Comparison of ENCODE assay signal across 17 cellular contexts in genomic region chr9:109913461-109913810, GRCh38.
DNase-seq lines count a peak whose midpoint lies in the region; ATAC-seq and TF ChIP-seq lines count a peak whose summit lies in the region.
"Had no signal": no experiment of that assay in that cellular context is flagged by ENCODE, and none has a peak within 500 bp of the region (broad histone marks: within the 10 kb centered on the region; RNA-seq: fewer than 3 reads in every experiment).

No MANE protein-coding gene starts in this region.

- POLR2A ChIA-PET in PC-3 (lab: Charles Lee; ENCODE audit: unreplicated experiment) (no interaction called here), RWPE1 (lab: Yijun Ruan, JAX; ENCODE audit: low non-redundant PET) (no interaction called here)

- no peaks in the 10 kb centered on the region for H3K9me3 ChIP-seq in DOHH2 (ENCODE audit: control insufficient read depth, insufficient read depth, low read length)
- no peaks in the 10 kb centered on the region for H3K9me3 ChIP-seq in PC-3 (ENCODE audit: low read length)
- H3K9me3 ChIP-seq in esophagus squamous epithelium: no peaks in the 10 kb centered on the region
- no peaks in the 10 kb centered on the region for H3K9me3 ChIP-seq in smooth muscle cell (replicated peaks; ENCODE audit: low read depth)

- TF ChIP-seq POLR2A in esophagus squamous epithelium (IDR thresholded peaks at IDR 0.05): no peak

- H4K20me1 ChIP-seq in DOHH2 (ENCODE audit: control insufficient read depth, insufficient read depth, low read depth, low read length): no peaks in the 10 kb centered on the region
- H4K20me1 ChIP-seq in PC-3 (ENCODE audit: low read length): no peaks in the 10 kb centered on the region
- H4K20me1 ChIP-seq in smooth muscle cell (ENCODE audit: low read depth): peaks cover 23% of the 10 kb centered on the region

- H3K4me1 ChIP-seq in DOHH2 (ENCODE audit: control insufficient read depth, low read length) (peaks cover 99% of the 10 kb centered on the region), PC-3 (ENCODE audit: insufficient read depth, low read length) (peaks cover 40% of the 10 kb centered on the region), esophagus squamous epithelium (peaks cover 3 to 53% (median 18%) of the 10 kb centered on the region in 3 donors), smooth muscle cell (ENCODE audit: low read depth) (no peaks in the 10 kb centered on the region)

- CTCF ChIA-PET in PC-3 (lab: Charles Lee) (interaction anchor here (0.6 kb wide), 1 partner anchor 59 kb away, joined by 3 read pairs; no protein-coding TSS in a partner anchor), RWPE1 (lab: Yijun Ruan, JAX) (interaction anchor here (0.6 to 1.1 kb wide), 2 partner anchors 32 to 285 kb away, joined by 3 to 4 read pairs; no protein-coding TSS in a partner anchor)

- TF ChIP-seq CTCF in DOHH2 (IDR thresholded peaks at IDR 0.05; ENCODE audit: low read depth, low read length, poor library complexity, severe bottlenecking): no peak
- TF ChIP-seq CTCF in PC-3 (conservative IDR thresholded peaks at IDR 0.05; ENCODE audit: low read depth, low read length): no peak
- TF ChIP-seq CTCF in esophagus squamous epithelium (IDR thresholded peaks at IDR 0.05): no peak
- TF ChIP-seq CTCF in smooth muscle cell (IDR thresholded peaks at IDR 0.05; ENCODE audit: borderline replicate concordance, insufficient read depth, poor library complexity, severe bottlenecking): no peak
- TF ChIP-seq CTCF in RWPE1 (conservative IDR thresholded peaks at IDR 0.05; ENCODE audit: low read depth): no peak

- H3K27me3 ChIP-seq in DOHH2 (ENCODE audit: control insufficient read depth, low read length) (no peaks in the 10 kb centered on the region), PC-3 (ENCODE audit: low read length) (no peaks in the 10 kb centered on the region), esophagus squamous epithelium (no peaks in the 10 kb centered on the region), smooth muscle cell (ENCODE audit: low read depth) (no peaks in the 10 kb centered on the region)

- no peak for DNase-seq in PC-3
- DNase-seq in esophagus squamous epithelium (lab: John Stamatoyannopoulos, UW): no peak
- no peak for DNase-seq in smooth muscle cell (lab: John Stamatoyannopoulos, UW; ENCODE audit: unreplicated experiment)
- no peak for DNase-seq in GDM1 (lab: John Stamatoyannopoulos, UW)
- DNase-seq in NOMO-1 treated with DMSO at 0.1 percent for 48 hours (lab: John Stamatoyannopoulos, UW; ENCODE audit: unreplicated experiment): no peak
- no peak for DNase-seq in RWPE1 (ENCODE audit: low spot score)
- no peak for DNase-seq in NCI-H1694 treated with DMSO at 0.1 percent for 48 hours (lab: John Stamatoyannopoulos, UW)
- DNase-seq: activated CD4-positive, alpha-beta memory T cell treated with anti-CD3 and anti-CD28 coated beads, Interleukin-2, amount 10 ng/mL, durations not matched to agents 7 days and 5 days; activated T-cell treated with anti-CD3 and anti-CD28 coated beads, Interleukin-2, amount 50 U/mL, for 4 hours; central memory CD4-positive, alpha-beta T cell; DMS 273 treated with DMSO at 0.1 percent for 48 hours; effector CD4-positive, alpha-beta T cell; KBM-7; NCI-H1092 treated with DMSO at 0.1 percent for 48 hours; NCI-H2171; stimulated activated CD4-positive, alpha-beta T cell treated with anti-CD3 and anti-CD28 coated beads, Interleukin-4, amount 100 ng/mL, for 1 hour had no signal

- no peak overlapping the region for H2AFZ ChIP-seq in PC-3 (ENCODE audit: low read length)
- no peak overlapping the region for H2AFZ ChIP-seq in smooth muscle cell (ENCODE audit: low read depth)

- H3F3A ChIP-seq in DOHH2 (ENCODE audit: control insufficient read depth, insufficient read depth) (peaks cover 72% of the 10 kb centered on the region), PC-3 (ENCODE audit: low read length, unreplicated experiment) (no peaks in the 10 kb centered on the region), smooth muscle cell (ENCODE audit: low read depth) (no peaks in the 10 kb centered on the region)

- H3K4me3 ChIP-seq in DOHH2 (ENCODE audit: low read length) (peak overlapping the region; percentile 62), PC-3 (ENCODE audit: low read length) (no peak overlapping the region), esophagus squamous epithelium (no peak overlapping the region), smooth muscle cell (no peak overlapping the region)

- H3K4me2 ChIP-seq in DOHH2 (ENCODE audit: low read length) (peak overlapping the region; percentile 62), PC-3 (ENCODE audit: low read length) (no peak overlapping the region), smooth muscle cell (no peak overlapping the region)

- H3K36me3 ChIP-seq in DOHH2 (ENCODE audit: control insufficient read depth, low read length): peaks cover 13% of the 10 kb centered on the region
- H3K36me3 ChIP-seq in PC-3 (ENCODE audit: low read depth, low read length): no peaks in the 10 kb centered on the region
- H3K36me3 ChIP-seq in esophagus squamous epithelium: no peaks in the 10 kb centered on the region
- no peaks in the 10 kb centered on the region for H3K36me3 ChIP-seq in smooth muscle cell (ENCODE audit: low read depth)

- no TSS peak for BruUV-seq in PC-3 (replicated peaks; lab: Mats Ljungman, UMichigan)

- H3K9me2 ChIP-seq in DOHH2 (replicated peaks; ENCODE audit: control insufficient read depth, low read length) (no peaks in the 10 kb centered on the region), PC-3 (replicated peaks; ENCODE audit: low read length) (no peaks in the 10 kb centered on the region)

- no peak for ATAC-seq in PC-3
- ATAC-seq: activated T-cell treated with anti-CD3 and anti-CD28 coated beads, Interleukin-2, amount 50 U/mL, for 4 hours had no signal

- H3K9ac ChIP-seq in PC-3 (ENCODE audit: low read length) (peak overlapping the region; percentile 82), smooth muscle cell (ENCODE audit: low read depth) (peak overlapping the region; percentile 59)

- intact Hi-C loops in PC-3 (cut with micrococcal nuclease): loop anchor here (2.0 kb wide), 2 partner anchors 73 to 137 kb away; no protein-coding TSS in a partner anchor
- intact Hi-C loops in esophagus squamous epithelium (cut with DNase I): loop anchor here (5.0 kb wide), 1 partner anchor 129 kb away; no protein-coding TSS in a partner anchor

- H3K27ac ChIP-seq in DOHH2 (ENCODE audit: low read depth, low read length): peak overlapping the region; percentile 99
- peak overlapping the region; percentile 99 for H3K27ac ChIP-seq in PC-3 (ENCODE audit: low read length)
- H3K27ac ChIP-seq in esophagus squamous epithelium: peak overlapping the region in 3 of 4 donors; percentile 49 to 82 (median 74)
- H3K27ac ChIP-seq in smooth muscle cell (ENCODE audit: low read depth): peak overlapping the region; percentile 76
- no peak overlapping the region for H3K27ac ChIP-seq in RWPE1

- 0 to 30% methylated on average over 1 to 2 of the region's 2 CpGs for WGBS in esophagus squamous epithelium, 2 donors
- WGBS in smooth muscle cell (ENCODE audit: low lambda C conversion rate): 70% methylated on average over 2 of the region's 2 CpGs

- no peaks in the 10 kb centered on the region; the same call in 1 of the 2 replicates for H3K79me2 ChIP-seq in DOHH2 (ENCODE audit: control insufficient read depth, low read length)
- H3K79me2 ChIP-seq in PC-3 (ENCODE audit: low read length): no peaks in the 10 kb centered on the region
- H3K79me2 ChIP-seq in smooth muscle cell (ENCODE audit: low read depth): no peaks in the 10 kb centered on the region
